ENCODE assay signal across 27 cellular contexts in genomic region chr5:150277043-150277442, GRCh38. TPM values are rescaled to one million over a fixed set of nuclear protein-coding genes. Genes with fewer than 3 reads are reported as not detected.
"Had no signal": no experiment of that assay in that cellular context is flagged by ENCODE, and none has a peak within 500 bp of the region (broad histone marks: within the 10 kb centered on the region; RNA-seq: fewer than 3 reads in every experiment).

No MANE protein-coding gene starts in this region.

- H3K4me1 ChIP-seq: left ventricle myocardium inferior, pancreas, prostate gland, spleen, thyroid gland, transverse colon, upper lobe of left lung, vagina had no signal

- H3K4me3 ChIP-seq: hepatocyte, left ventricle myocardium inferior, lung, pancreas, prostate gland, skin epidermis, spleen, testis, thyroid gland, transverse colon, upper lobe of left lung, vagina had no signal

- H3K4me1 Mint-ChIP-seq: naive B cell; natural killer cell; stimulated activated effector memory CD8-positive, alpha-beta T cell treated with anti-CD3 and anti-CD28 coated beads, Interleukin-12 subunit alpha, Interleukin-12 subunit beta, amount 100 ng/mL, for 72 hours; stimulated activated naive CD8-positive, alpha-beta T cell treated with anti-CD3 and anti-CD28 coated beads, Interleukin-15, amount 100 ng/mL, for 72 hours had no signal

- H3K27ac Mint-ChIP-seq: mesothelial cell of epicardium; naive B cell; natural killer cell; nephron progenitor cell; stimulated activated effector memory CD8-positive, alpha-beta T cell treated with anti-CD3 and anti-CD28 coated beads, Interleukin-12 subunit alpha, Interleukin-12 subunit beta, amount 100 ng/mL, for 72 hours; stimulated activated naive CD8-positive, alpha-beta T cell treated with anti-CD3 and anti-CD28 coated beads, Interleukin-15, amount 100 ng/mL, for 72 hours had no signal

- H3K36me3 ChIP-seq: left ventricle myocardium inferior, pancreas, prostate gland, spleen, thyroid gland, transverse colon, upper lobe of left lung, vagina had no signal

- H3K4me3 Mint-ChIP-seq: mesothelial cell of epicardium; naive B cell; natural killer cell; nephron progenitor cell; stimulated activated effector memory CD8-positive, alpha-beta T cell treated with anti-CD3 and anti-CD28 coated beads, Interleukin-12 subunit alpha, Interleukin-12 subunit beta, amount 100 ng/mL, for 72 hours; stimulated activated naive CD8-positive, alpha-beta T cell treated with anti-CD3 and anti-CD28 coated beads, Interleukin-15, amount 100 ng/mL, for 72 hours had no signal

- H3K36me3 Mint-ChIP-seq: mesothelial cell of epicardium; naive B cell; natural killer cell; stimulated activated effector memory CD8-positive, alpha-beta T cell treated with anti-CD3 and anti-CD28 coated beads, Interleukin-12 subunit alpha, Interleukin-12 subunit beta, amount 100 ng/mL, for 72 hours had no signal

- DNase-seq: islet precursor cell; left ventricle myocardium inferior; mesendoderm; naive B cell; natural killer cell; nephron progenitor cell; pancreas; retina; spleen; stimulated activated CD4-positive, alpha-beta T cell treated with anti-CD3 and anti-CD28 coated beads, Interleukin-4, amount 100 ng/mL, for 24 hours; stimulated activated naive CD4-positive, alpha-beta T cell; stimulated activated naive CD8-positive, alpha-beta T cell treated with anti-CD3 and anti-CD28 coated beads, Interleukin-15, amount 100 ng/mL, for 72 hours; substantia nigra; testis; thyroid gland; transverse colon; upper lobe of left lung had no signal

- H3K9me3 Mint-ChIP-seq: mesothelial cell of epicardium; naive B cell; natural killer cell; nephron progenitor cell; stimulated activated effector memory CD8-positive, alpha-beta T cell treated with anti-CD3 and anti-CD28 coated beads, Interleukin-12 subunit alpha, Interleukin-12 subunit beta, amount 100 ng/mL, for 72 hours; stimulated activated naive CD8-positive, alpha-beta T cell treated with anti-CD3 and anti-CD28 coated beads, Interleukin-15, amount 100 ng/mL, for 72 hours had no signal

- H3K27ac ChIP-seq: hepatocyte, left ventricle myocardium inferior, pancreas, prostate gland, skin epidermis, spleen, testis, thyroid gland, transverse colon, upper lobe of left lung, vagina had no signal

- FAIRE-seq: pancreas had no signal

- H3K9me3 ChIP-seq: left ventricle myocardium inferior, pancreas, prostate gland, spleen, testis, thyroid gland, transverse colon, upper lobe of left lung, vagina had no signal

- ATAC-seq: natural killer cell; pancreas; right cardiac atrium; sciatic nerve; stimulated activated effector memory CD8-positive, alpha-beta T cell treated with anti-CD3 and anti-CD28 coated beads, Interleukin-12 subunit alpha, Interleukin-12 subunit beta, amount 100 ng/mL, for 72 hours; stimulated activated naive CD8-positive, alpha-beta T cell treated with anti-CD3 and anti-CD28 coated beads, Interleukin-15, amount 100 ng/mL, for 72 hours had no signal

RNA-seq across cellular contexts. Expression of gene CAMK2A, which starts 12.5 kb away (rescaled TPM):
- total RNA-seq: kidney epithelial cell, thyroid gland had no signal

RNA-seq across cellular contexts. Expression of gene ARSI, which starts 25.7 kb away (rescaled TPM):
- polyA plus RNA-seq: pancreas had no signal
